Comparison of ENCODE assay signal across 1 cellular context in genomic region chr16:63913278-63913677, GRCh38.
TF ChIP-seq lines count a peak whose summit lies in the region.

No MANE protein-coding gene starts in this region.

TF ChIP-seq in SK-N-SH, 30 proteins besides CTCF, POLR2A, EP300 and RAD21 (continued from another document):
- peak; percentile 67; the same call in 1 of the 2 replicates for TF ChIP-seq FOXM1 (IDR thresholded peaks at IDR 0.05; ENCODE audit: low read depth)
TF ChIP-seq in SK-N-SH: peak in this region for 9.
